ENCODE assay signal across 23 cellular contexts in genomic region chr1:52209429-52209828, GRCh38.
"Had no signal": no experiment of that assay in that cellular context is flagged by ENCODE, and none has a peak within 500 bp of the region (broad histone marks: within the 10 kb centered on the region; RNA-seq: fewer than 3 reads in every experiment).

No MANE protein-coding gene starts in this region.

- H3K36me3 Mint-ChIP-seq: immature natural killer cell, naive B cell had no signal

- H3K4me1 Mint-ChIP-seq: immature natural killer cell; naive B cell; nephron; stimulated activated memory B cell treated with anti-CD40 and anti-IgM and Interleukin-4, amounts not matched to agents 10 μg/mL and 1 μg/mL and 100 μg/mL, for 72 hours had no signal

- H3K4me1 ChIP-seq: colonic mucosa, right lobe of liver, testis, tibial nerve, vagina had no signal

- H3K27me3 ChIP-seq: colonic mucosa, gastrocnemius medialis, right lobe of liver, testis, upper lobe of right lung, vagina had no signal

- H3K4me3 Mint-ChIP-seq: immature natural killer cell; naive B cell; nephron; stimulated activated memory B cell treated with anti-CD40 and anti-IgM and Interleukin-4, amounts not matched to agents 10 μg/mL and 1 μg/mL and 100 μg/mL, for 72 hours; stimulated activated naive CD8-positive, alpha-beta T cell treated with anti-CD3 and anti-CD28 coated beads, Interleukin-15, amount 100 ng/mL, for 72 hours had no signal

- H3K27ac ChIP-seq: colonic mucosa, gastrocnemius medialis, psoas muscle, right lobe of liver, testis, tibial nerve, upper lobe of right lung, vagina had no signal

- H3K4me3 ChIP-seq: colonic mucosa, gastrocnemius medialis, lung, psoas muscle, right lobe of liver, testis, tibial nerve, upper lobe of right lung, vagina had no signal

- H3K27ac Mint-ChIP-seq: immature natural killer cell; naive B cell; nephron; stimulated activated memory B cell treated with anti-CD40 and anti-IgM and Interleukin-4, amounts not matched to agents 10 μg/mL and 1 μg/mL and 100 μg/mL, for 72 hours; stimulated activated naive CD8-positive, alpha-beta T cell treated with anti-CD3 and anti-CD28 coated beads, Interleukin-15, amount 100 ng/mL, for 72 hours had no signal

- ATAC-seq: gastrocnemius medialis; left cardiac atrium; left ventricle myocardium superior; psoas muscle; right lobe of liver; stimulated activated memory B cell treated with anti-CD40 and anti-IgM and Interleukin-4, amounts not matched to agents 10 μg/mL and 1 μg/mL and 100 μg/mL, for 72 hours; stimulated activated naive CD8-positive, alpha-beta T cell treated with anti-CD3 and anti-CD28 coated beads, Interleukin-15, amount 100 ng/mL, for 72 hours; upper lobe of right lung had no signal

- H3K9me3 ChIP-seq: colonic mucosa, gastrocnemius medialis, psoas muscle, right lobe of liver, testis, tibial nerve, upper lobe of right lung, vagina had no signal

- H3K36me3 ChIP-seq: colonic mucosa, gastrocnemius medialis, right lobe of liver, tibial nerve, upper lobe of right lung, vagina had no signal

- H3K9me3 Mint-ChIP-seq: nephron; stimulated activated memory B cell treated with anti-CD40 and anti-IgM and Interleukin-4, amounts not matched to agents 10 μg/mL and 1 μg/mL and 100 μg/mL, for 72 hours had no signal

- DNase-seq: colonic mucosa; dermis blood vessel endothelial cell; gastrocnemius medialis; glutamatergic neuron; immature natural killer cell; kidney; left cardiac atrium; left ventricle myocardium superior; mesendoderm; naive B cell; psoas muscle; retina; right lobe of liver; stimulated activated CD4-positive, alpha-beta T cell treated with anti-CD3 and anti-CD28 coated beads, Interleukin-4, amount 100 ng/mL, for 1 hour; stimulated activated CD8-positive, alpha-beta memory T cell treated with anti-CD3 and anti-CD28 coated beads, Interleukin-4, amount 100 ng/mL, for 48 hours; stimulated activated naive CD8-positive, alpha-beta T cell treated with anti-CD3 and anti-CD28 coated beads, Interleukin-15, amount 100 ng/mL, for 72 hours; testis; upper lobe of right lung had no signal

- H3K27me3 Mint-ChIP-seq: stimulated activated naive CD8-positive, alpha-beta T cell treated with anti-CD3 and anti-CD28 coated beads, Interleukin-15, amount 100 ng/mL, for 72 hours had no signal
